9 cellular contexts compared by ENCODE assay signal in genomic region chr1:219324629-219325367, GRCh38.
DNase-seq lines count a peak whose midpoint lies in the region; ATAC-seq lines count a peak whose summit lies in the region.
"Had no signal": no experiment of that assay in that cellular context is flagged by ENCODE, and none has a peak within 500 bp of the region (broad histone marks: within the 10 kb centered on the region; RNA-seq: fewer than 3 reads in every experiment).

No MANE protein-coding gene starts in this region.

- H3K9me3 ChIP-seq in neuron (ENCODE audit: low read length): peaks cover 4% of the 10 kb centered on the region

- intact Hi-C loops in Right ventricle myocardium superior (cut with DNase I): no loop called here
- intact Hi-C loops in Right ventricle myocardium inferior (cut with DNase I): no loop called here

- H2AFZ ChIP-seq in neuron (ENCODE audit: low read depth, low read length): peak overlapping the region; percentile 55

- peak; percentile 50 to 66 for DNase-seq in SW 1271 (lab: John Stamatoyannopoulos, UW)
- no peak for DNase-seq in Right ventricle myocardium superior
- DNase-seq in central memory CD4-positive, alpha-beta T cell: no peak
- no peak for DNase-seq in cerebellum (ENCODE audit: low spot score)
- no peak for DNase-seq in Right ventricle myocardium inferior (ENCODE audit: missing footprints)
- DNase-seq: activated CD4-positive, alpha-beta T cell treated with anti-CD3 and anti-CD28 coated beads, Interleukin-2, amount 50 U/mL, for 1 hour had no signal

- peak; percentile 93 for ATAC-seq in GM18873 (IDR thresholded peaks at IDR 0.05; ENCODE audit: low FRiP score, unreplicated experiment)
- peak; percentile 72 for ATAC-seq in HG03103 (IDR thresholded peaks at IDR 0.05; ENCODE audit: low read depth, unreplicated experiment)
- ATAC-seq in Right ventricle myocardium superior (ENCODE audit: poor library complexity): no peak
- no peak for ATAC-seq in Right ventricle myocardium inferior

- H3K36me3 ChIP-seq in neuron (ENCODE audit: insufficient read depth, low read length): no peaks in the 10 kb centered on the region

- peaks cover 8% of the 10 kb centered on the region for H3K4me1 ChIP-seq in neuron (ENCODE audit: insufficient read depth, low read length)

- H3K27me3 ChIP-seq in neuron (ENCODE audit: insufficient read depth, low read length): no peaks in the 10 kb centered on the region

- H3K4me3 ChIP-seq in neuron (ENCODE audit: low read length): no peak overlapping the region

Comparison
In these comparisons a context has a peak if more than half of its experiments do, and no peak if none do; other contexts are left out.
1. ATAC-seq: peak in GM18873 (single experiment) and HG03103 (single experiment); none in Right ventricle myocardium superior (single experiment) and Right ventricle myocardium inferior (single experiment).
2. DNase-seq: peak in SW 1271 (2 of 2); none in Right ventricle myocardium superior (single experiment), central memory CD4-positive, alpha-beta T cell (single experiment), cerebellum (single experiment) and Right ventricle myocardium inferior (single experiment).